In the genomic region with DNA sequence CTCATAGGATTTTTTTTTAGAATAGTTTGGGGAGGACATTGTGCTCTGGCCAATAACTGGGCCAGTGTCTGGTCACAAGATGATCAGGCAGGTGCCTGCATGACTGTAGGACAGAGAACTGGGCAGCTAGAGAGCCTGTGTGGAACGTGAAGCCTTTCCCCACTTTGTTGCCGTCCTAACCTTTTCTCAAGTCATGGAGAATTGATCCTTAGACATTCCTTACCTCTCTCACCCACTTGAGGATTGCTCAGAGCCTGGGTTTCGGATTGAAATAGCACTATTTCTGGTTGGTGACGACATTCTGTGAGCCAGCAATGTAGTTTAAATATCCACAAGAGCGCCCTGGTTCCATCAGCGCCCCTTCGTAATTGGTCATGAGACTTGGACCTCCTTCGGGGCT, we compare ENCODE assay signal across 14 cellular contexts.
DNase-seq lines count a peak whose midpoint lies in the region; ATAC-seq and TF ChIP-seq lines count a peak whose summit lies in the region.
"Had no signal": no experiment of that assay in that cellular context is flagged by ENCODE, and none has a peak within 500 bp of the region (broad histone marks: within the 10 kb centered on the region; RNA-seq: fewer than 3 reads in every experiment).

No MANE protein-coding gene starts in this region.

- H3K27me3 ChIP-seq in A673 (replicated peaks; ENCODE audit: insufficient read depth, low read depth, low read length, poor library complexity) (no peaks in the 10 kb centered on the region), KMS-11 (ENCODE audit: insufficient read depth, low read depth) (no peaks in the 10 kb centered on the region), right atrium auricular region (no peaks in the 10 kb centered on the region), ascending aorta (no peaks in the 10 kb centered on the region)

- TF ChIP-seq CTCF in A673 (conservative IDR thresholded peaks at IDR 0.05; ENCODE audit: low read depth, low read length), result no peak
- TF ChIP-seq CTCF in KMS-11 (conservative IDR thresholded peaks at IDR 0.05; ENCODE audit: low read depth, low read length), result no peak
- no peak for TF ChIP-seq CTCF in right atrium auricular region (IDR thresholded peaks at IDR 0.05)
- no peak for TF ChIP-seq CTCF in ascending aorta (IDR thresholded peaks at IDR 0.05)

- DNase-seq in A673 (ENCODE audit: low spot score) (no peak), right atrium auricular region (ENCODE audit: low spot score) (no peak), ascending aorta (ENCODE audit: low spot score in 2 of 2) (no peak), NCI-H2107 treated with DMSO at 0.1 percent for 48 hours (lab: John Stamatoyannopoulos, UW; ENCODE audit: unreplicated experiment) (no peak)
- DNase-seq: activated CD8-positive, alpha-beta memory T cell treated with anti-CD3 and anti-CD28 coated beads, Interleukin-2, amount 50 U/mL, for 48 hours; amniotic stem cell; DND-41; HFFc6; NCI-H2107; SK-N-SH had no signal

- H3K36me3 ChIP-seq in A673 (ENCODE audit: insufficient read depth, low read length, poor library complexity, severe bottlenecking), result no peaks in the 10 kb centered on the region
- H3K36me3 ChIP-seq in KMS-11 (ENCODE audit: insufficient read depth), result no peaks in the 10 kb centered on the region
- H3K36me3 ChIP-seq in right atrium auricular region, result no peaks in the 10 kb centered on the region
- H3K36me3 ChIP-seq in ascending aorta, result no peaks in the 10 kb centered on the region

- H3K9me3 ChIP-seq in A673 (ENCODE audit: low read depth, low read length, poor library complexity, severe bottlenecking) (no peaks in the 10 kb centered on the region), right atrium auricular region (no peaks in the 10 kb centered on the region), ascending aorta (no peaks in the 10 kb centered on the region)
- H3K9me3 ChIP-seq: SK-N-SH had no signal

- H3K4me3 ChIP-seq in A673 (ENCODE audit: low read depth, low read length, poor library complexity, severe bottlenecking), result no peak overlapping the region
- no peak overlapping the region for H3K4me3 ChIP-seq in KMS-11 (IDR thresholded peaks at IDR 0.05; ENCODE audit: insufficient read depth, low read depth, low read length)
- H3K4me3 ChIP-seq in right atrium auricular region, result no peak overlapping the region
- H3K4me3 ChIP-seq in ascending aorta, result no peak overlapping the region

- peak overlapping the region; percentile 67 for H3K27ac ChIP-seq in A673 (ENCODE audit: low read depth, low read length, poor library complexity, severe bottlenecking)
- H3K27ac ChIP-seq in KMS-11, result peak overlapping the region; percentile 48
- H3K27ac ChIP-seq in right atrium auricular region, result peak overlapping the region; percentile 69 to 78
- H3K27ac ChIP-seq in ascending aorta, result no peak overlapping the region

- H2AFZ ChIP-seq in KMS-11 (ENCODE audit: low read depth), result no peak overlapping the region

- POLR2A ChIA-PET in A673 (lab: Charles Lee; ENCODE audit: low non-redundant PET), result interaction anchor here (0.5 kb wide), 1 partner anchor 11 kb away, joined by 3 read pairs; no protein-coding TSS in a partner anchor

- no peaks in the 10 kb centered on the region for H4K20me1 ChIP-seq in KMS-11 (ENCODE audit: insufficient read depth)

- ATAC-seq in GM21447 (IDR thresholded peaks at IDR 0.05; ENCODE audit: unreplicated experiment), result peak; percentile 13
- no peak for ATAC-seq in GM18909 (IDR thresholded peaks at IDR 0.05; ENCODE audit: poor library complexity, unreplicated experiment)
- ATAC-seq in GM18861 (IDR thresholded peaks at IDR 0.05; ENCODE audit: unreplicated experiment), result no peak

- peaks cover 65% of the 10 kb centered on the region for H3K79me2 ChIP-seq in KMS-11 (ENCODE audit: insufficient read depth, low read depth)

- peak overlapping the region; percentile 5; the same call in 1 of the 2 replicates for H3K9ac ChIP-seq in KMS-11
- H3K9ac ChIP-seq: SK-N-SH had no signal

- H3K4me1 ChIP-seq in A673 (ENCODE audit: insufficient read depth, low read length, poor library complexity, severe bottlenecking) (peaks cover 73% of the 10 kb centered on the region), KMS-11 (ENCODE audit: low read depth, poor library complexity, severe bottlenecking) (peaks cover 50% of the 10 kb centered on the region), right atrium auricular region (peaks cover 0 to 46% of the 10 kb centered on the region in 2 donors), ascending aorta (peaks cover 0 to 25% of the 10 kb centered on the region in 2 donors)

- CTCF ChIA-PET in A673 (lab: Charles Lee), result no interaction called here

- no TSS peak for BruUV-seq in A673 (replicated peaks; lab: Mats Ljungman, UMichigan)

- peak overlapping the region; percentile 77 for H3K4me2 ChIP-seq in KMS-11
- H3K4me2 ChIP-seq: SK-N-SH had no signal

- intact Hi-C loops in A673 (cut with micrococcal nuclease; ENCODE audit: unreplicated experiment), result no loop called here
- intact Hi-C loops in ascending aorta (cut with DNase I), result no loop called here

Comparison
In these comparisons a context has a peak if more than half of its experiments do, and no peak if none do; other contexts are left out.
1. H3K27ac ChIP-seq: peak in A673 (single experiment), KMS-11 (single experiment) and right atrium auricular region (2 of 2); none in ascending aorta (0 of 2).